Comparison of ENCODE assay signal across 14 cellular contexts in the genomic region with DNA sequence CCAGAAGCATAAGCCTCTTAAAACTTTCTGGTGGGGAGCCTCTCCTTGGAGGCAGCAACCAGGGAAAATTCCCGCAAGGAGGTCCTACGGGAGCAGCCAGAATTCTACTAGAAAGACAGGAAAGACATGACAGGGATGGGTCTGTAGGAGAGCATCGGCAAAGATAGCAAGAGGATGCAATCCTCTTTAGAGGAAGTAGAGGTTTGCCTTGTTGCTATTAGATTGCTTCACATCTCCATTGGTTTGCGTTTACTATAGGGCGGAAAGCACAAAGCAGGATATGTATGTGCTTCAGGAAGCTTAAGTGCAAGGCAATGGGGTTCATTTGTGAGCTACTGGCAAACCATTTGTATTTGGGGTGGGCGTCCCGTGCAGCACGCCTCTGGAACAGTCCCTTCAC.
DNase-seq lines count a peak whose midpoint lies in the region; ATAC-seq and TF ChIP-seq lines count a peak whose summit lies in the region.
"Had no signal": no experiment of that assay in that cellular context is flagged by ENCODE, and none has a peak within 500 bp of the region (broad histone marks: within the 10 kb centered on the region; RNA-seq: fewer than 3 reads in every experiment).

No MANE protein-coding gene starts in this region.

- H3K36me3 Mint-ChIP-seq in osteocyte (ENCODE audit: unreplicated experiment), result peaks cover 2% of the 10 kb centered on the region

- H3K9me3 ChIP-seq in left ventricle myocardium inferior (replicated peaks) (no peaks in the 10 kb centered on the region), aorta (ENCODE audit: control insufficient read depth, low read length) (no peaks in the 10 kb centered on the region)

- no peaks in the 10 kb centered on the region for H3K9me3 Mint-ChIP-seq in osteocyte (ENCODE audit: unreplicated experiment)

- no peak for DNase-seq in left ventricle myocardium inferior
- DNase-seq in Right ventricle myocardium inferior (ENCODE audit: missing footprints), result no peak
- DNase-seq in osteocyte (ENCODE audit: extremely low spot score, unreplicated experiment), result no peak
- no peak for DNase-seq in aorta
- DNase-seq in AG08395 (ENCODE audit: low spot score), result no peak
- DNase-seq: H7; Kasumi-1; NCI-H146; NCI-H2081 treated with DMSO at 0.1 percent for 48 hours; NCI-H526 treated with DMSO at 0.1 percent for 48 hours; NK-92 treated with Interleukin-12 subunit alpha and Interleukin-12 subunit beta, amount 100 ng/mL, for 24 hours had no signal

- H3K4me3 ChIP-seq in left ventricle myocardium inferior (no peak overlapping the region), aorta (ENCODE audit: low read length in 2 of 2) (no peak overlapping the region)

- H3K27ac ChIP-seq in left ventricle myocardium inferior (replicated peaks) (peak overlapping the region; percentile 74), VCaP (peak overlapping the region; percentile 81; the same call in 1 of the 2 replicates), aorta (ENCODE audit: low read depth in 1 of 2, low read length in 2 of 2) (peak overlapping the region in 1 of 2 donors; percentile 80)

- no peaks in the 10 kb centered on the region for H3K36me3 ChIP-seq in left ventricle myocardium inferior
- no peaks in the 10 kb centered on the region for H3K36me3 ChIP-seq in aorta (ENCODE audit: control insufficient read depth in 1 of 2, insufficient read depth in 2 of 2, low read length in 1 of 2)

- H3K4me1 Mint-ChIP-seq in osteocyte (ENCODE audit: unreplicated experiment), result peaks cover 59% of the 10 kb centered on the region

- intact Hi-C loops in left ventricle myocardium inferior (cut with micrococcal nuclease), result no loop called here
- intact Hi-C loops in Right ventricle myocardium inferior (cut with DNase I), result loop anchor here (10.0 kb wide), 1 partner anchor 121 kb away; no protein-coding TSS in a partner anchor
- intact Hi-C loops in aorta (cut with DNase I), result loop anchor here (10.0 kb wide), 4 partner anchors 61 to 451 kb away; no protein-coding TSS in a partner anchor

- WGBS in aorta, 2 donors, result 86% methylated on average over 8 of the region's 8 CpGs

- peak overlapping the region; percentile 93 for H3K27ac Mint-ChIP-seq in osteocyte (ENCODE audit: unreplicated experiment)

- no peak overlapping the region for H3K4me3 Mint-ChIP-seq in osteocyte (ENCODE audit: unreplicated experiment)

- H3K4me1 ChIP-seq in left ventricle myocardium inferior, result peaks cover 55% of the 10 kb centered on the region
- peaks cover 5 to 9% of the 10 kb centered on the region in 2 donors for H3K4me1 ChIP-seq in aorta (ENCODE audit: control insufficient read depth in 1 of 2, insufficient read depth in 2 of 2, low read length in 2 of 2)

- ATAC-seq in Right ventricle myocardium inferior (no peak), HG02588 (IDR thresholded peaks at IDR 0.05; ENCODE audit: unreplicated experiment) (no peak), aorta (ENCODE audit: low FRiP score) (no peak), esophagus mucosa (no peak)

- H3K27me3 Mint-ChIP-seq in osteocyte (ENCODE audit: unreplicated experiment), result peaks cover 3% of the 10 kb centered on the region

- H3K27me3 ChIP-seq in left ventricle myocardium inferior (ENCODE audit: low read depth), result no peaks in the 10 kb centered on the region
- no peaks in the 10 kb centered on the region for H3K27me3 ChIP-seq in aorta (ENCODE audit: control insufficient read depth in 1 of 2, insufficient read depth in 2 of 2, low read length in 1 of 2)

- TF ChIP-seq CTCF in left ventricle myocardium inferior (IDR thresholded peaks at IDR 0.05; ENCODE audit: borderline replicate concordance), result no peak
- TF ChIP-seq CTCF in VCaP (conservative IDR thresholded peaks at IDR 0.05), result no peak
- no peak for TF ChIP-seq CTCF in osteocyte (IDR thresholded peaks at IDR 0.05)
